In the genomic region with DNA sequence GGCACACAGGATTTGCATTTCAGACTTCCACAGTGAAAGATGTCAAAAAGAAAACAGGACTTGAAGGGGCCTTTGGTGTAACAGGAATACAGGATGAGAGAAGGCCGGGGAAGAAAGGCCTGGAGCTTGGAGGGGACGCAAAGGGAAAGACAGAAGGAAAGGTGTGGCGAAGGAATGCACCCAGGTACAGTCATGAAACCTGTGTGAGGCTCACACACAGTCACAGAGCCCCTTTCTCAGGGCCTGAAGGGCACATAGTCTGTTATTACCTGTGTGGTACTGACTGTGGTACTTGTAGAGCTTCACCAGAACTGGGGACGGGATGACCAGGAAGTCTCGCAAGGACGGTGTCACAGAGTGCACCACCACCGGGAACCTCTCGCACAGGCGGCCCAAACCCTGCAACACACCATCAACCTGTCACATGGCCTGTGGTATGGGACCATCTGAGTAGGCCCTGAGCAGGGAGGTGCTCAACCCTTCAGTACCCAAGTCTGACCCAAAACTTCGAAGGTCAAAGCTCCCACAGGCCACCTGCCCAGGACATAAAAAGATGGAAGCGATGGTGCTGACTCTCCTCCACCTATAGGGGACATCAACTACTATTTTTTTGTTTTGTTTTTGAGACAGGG, we compare ENCODE assay signal across 15 cellular contexts. TPM values are rescaled to one million over a fixed set of nuclear protein-coding genes. Genes with fewer than 3 reads are reported as not detected.
A peak's percentile ranks its signal among the peaks of the same experiment; 100 is the strongest.
DNase-seq lines count a peak whose midpoint lies in the region; ATAC-seq and TF ChIP-seq lines count a peak whose summit lies in the region.
"Had no signal": no experiment of that assay in that cellular context is flagged by ENCODE, and none has a peak within 500 bp of the region (broad histone marks: within the 10 kb centered on the region; RNA-seq: fewer than 3 reads in every experiment).

No MANE protein-coding gene starts in this region.

- H3K4me3 ChIP-seq in mucosa of descending colon, result no peak overlapping the region

- H3K9me3 Mint-ChIP-seq in HFFc6, result no peaks in the 10 kb centered on the region
- H3K9me3 Mint-ChIP-seq: CD4-positive, alpha-beta memory T cell had no signal

- H3K27me3 Mint-ChIP-seq in HFFc6 (ENCODE audit: insufficient read depth), result no peaks in the 10 kb centered on the region; the same call in 1 of the 2 replicates
- H3K27me3 Mint-ChIP-seq: CD4-positive, alpha-beta memory T cell had no signal

- H3K4me1 Mint-ChIP-seq in HFFc6 (ENCODE audit: low read depth), result peaks cover 21% of the 10 kb centered on the region

- peak overlapping the region; percentile 43; the same call in 1 of the 2 replicates for H3K27ac Mint-ChIP-seq in HFFc6

- DNase-seq in HFFc6, result no peak
- DNase-seq in MV-4-11 (lab: John Stamatoyannopoulos, UW), result no peak
- DNase-seq in mucosa of descending colon, result no peak
- no peak for DNase-seq in NCI-H2171 treated with DMSO at 0.1 percent for 48 hours (lab: John Stamatoyannopoulos, UW)
- no peak for DNase-seq in stimulated activated CD4-positive, alpha-beta T cell treated with anti-CD3 and anti-CD28 coated beads, Interleukin-1b, Interleukin-23, amount 100 ng/mL, for 48 hours
- DNase-seq: DMS153, DMS79, GOT3, KBM-7 had no signal

- peaks cover 27% of the 10 kb centered on the region for H3K36me3 Mint-ChIP-seq in HFFc6 (ENCODE audit: low read depth)

- peak overlapping the region; percentile 13 for H3K27ac ChIP-seq in angular gyrus (ENCODE audit: low read depth, low read length)
- H3K27ac ChIP-seq: C4-2B had no signal

- ATAC-seq in esophagus mucosa (peak; percentile 16), mucosa of descending colon (no peak)

- H3K9me3 ChIP-seq in mucosa of descending colon, result no peaks in the 10 kb centered on the region
- H3K9me3 ChIP-seq: BE2C had no signal

- H3K4me3 Mint-ChIP-seq in HFFc6, result no peak overlapping the region
- H3K4me3 Mint-ChIP-seq: CD4-positive, alpha-beta memory T cell had no signal

- H3K4me1 ChIP-seq in mucosa of descending colon (ENCODE audit: low read depth), result no peaks in the 10 kb centered on the region

- TF ChIP-seq CTCF in HFFc6 (IDR thresholded peaks at IDR 0.05) (no peak), mucosa of descending colon (IDR thresholded peaks at IDR 0.05) (no peak)

- peaks cover 22% of the 10 kb centered on the region for H3K36me3 ChIP-seq in mucosa of descending colon (ENCODE audit: low read depth)

- intact Hi-C loops in mucosa of descending colon (cut with DNase I, micrococcal nuclease), result no loop called here

RNA-seq across cellular contexts. Expression of gene SERPIND1, which starts 29.1 kb away (rescaled TPM):
- under 1 TPM in 5 of 6 experiments, not detected in 1; 0.07 to 0.19 (median 0.11) TPM for total RNA-seq in HFFc6 (2021; fragmentation: NEBNext Ultra II Directional; extraction: Animal tissue kit (Norgen Biotek cat#: 25700))
- 0.08 TPM for total RNA-seq in esophagus mucosa
- not detected for total RNA-seq in mucosa of descending colon
- total RNA-seq: CD4-positive, alpha-beta memory T cell; IMR-90 had no signal

RNA-seq across cellular contexts. Expression of gene PI4KA, which starts 55.6 kb away (rescaled TPM):
- 10 to 100 TPM; 51.0 to 61.3 (median 57.2) TPM for total RNA-seq in HFFc6 (2021; fragmentation: NEBNext Ultra II Directional; extraction: Animal tissue kit (Norgen Biotek cat#: 25700))
- total RNA-seq in esophagus mucosa (28.5 TPM), mucosa of descending colon (100 to 1,000 TPM in 1 of 3 donors, 10 to 100 TPM in 2; 77.7 to 130 (median 95.0) TPM)

RNA-seq across cellular contexts. Expression of gene SNAP29, which starts 55.8 kb away (rescaled TPM):
- 10 to 100 TPM; 34.2 to 40.7 (median 38.0) TPM for total RNA-seq in HFFc6 (2021; fragmentation: NEBNext Ultra II Directional; extraction: Animal tissue kit (Norgen Biotek cat#: 25700))
- total RNA-seq in esophagus mucosa, result 24.0 TPM
- 10 to 100 TPM; 32.2 to 33.8 (median 32.5) TPM for total RNA-seq in mucosa of descending colon
